ENCODE assay signal across 8 cellular contexts in genomic region chr1:40507973-40508372, GRCh38. TPM values are rescaled to one million over a fixed set of nuclear protein-coding genes. Genes with fewer than 3 reads are reported as not detected.
A peak's percentile ranks its signal among the peaks of the same experiment; 100 is the strongest.
DNase-seq lines count a peak whose midpoint lies in the region; ATAC-seq and TF ChIP-seq lines count a peak whose summit lies in the region.

No MANE protein-coding gene starts in this region.

- TF ChIP-seq POLR2A in spleen (IDR thresholded peaks at IDR 0.05) = no peak

- H3K27ac ChIP-seq in spleen = peak overlapping the region; percentile 56 to 85 (median 80)

- DNase-seq in HFF-Myc (ENCODE audit: extremely low read depth, low read depth) (no peak), spleen (no peak), NCI-H1436 treated with DMSO at 0.1 percent for 48 hours (lab: John Stamatoyannopoulos, UW) (no peak), NCI-H510A treated with DMSO at 0.1 percent for 48 hours (lab: John Stamatoyannopoulos, UW) (no peak)
- DNase-seq in activated T-helper 1 cell treated with anti-CD3 and anti-CD28 coated beads, Interleukin-12 subunit alpha, Interleukin-12 subunit beta, Interleukin-2, Interleukin-4 antibody, amounts not matched to agents 30 ng/mL and 10 ng/mL and 1 ng/mL, durations not matched to agents 14 hours and 24 hours and 36 hours (ENCODE audit: low spot score) = no peak
- DNase-seq in activated CD4-positive, CD25-positive, alpha-beta regulatory T cell treated with anti-CD3 and anti-CD28 coated beads, Interleukin-2, amount 50 U/mL, for 72 hours = no peak

- no peaks in the 10 kb centered on the region for H3K4me1 ChIP-seq in iPS-15b (ENCODE audit: control insufficient read depth, insufficient read depth, low read length)
- H3K4me1 ChIP-seq in spleen = peaks cover 0 to 30% (median 18%) of the 10 kb centered on the region in 6 donors

- TF ChIP-seq CTCF in HFF-Myc (IDR thresholded peaks at IDR 0.05; ENCODE audit: low read depth, low read length, missing control alignments) (no peak), spleen (IDR thresholded peaks at IDR 0.05 in 8 of 11, conservative IDR thresholded peaks at IDR 0.05 in 3 of 11) (no peak)

- H3K4me3 Mint-ChIP-seq in activated T-helper 1 cell treated with anti-CD3 and anti-CD28 coated beads, Interleukin-12 subunit alpha, Interleukin-12 subunit beta, Interleukin-2, Interleukin-4 antibody, amounts not matched to agents 30 ng/mL and 10 ng/mL and 1 ng/mL, durations not matched to agents 14 hours and 24 hours and 36 hours = peak overlapping the region; percentile 82

- H3K27me3 Mint-ChIP-seq in activated T-helper 1 cell treated with anti-CD3 and anti-CD28 coated beads, Interleukin-12 subunit alpha, Interleukin-12 subunit beta, Interleukin-2, Interleukin-4 antibody, amounts not matched to agents 30 ng/mL and 10 ng/mL and 1 ng/mL, durations not matched to agents 14 hours and 24 hours and 36 hours (ENCODE audit: insufficient read depth) = no peaks in the 10 kb centered on the region

- no peaks in the 10 kb centered on the region for H3K9me3 ChIP-seq in iPS-15b (ENCODE audit: control insufficient read depth, insufficient read depth, low read length)
- peaks cover 0 to 62% (median 46%) of the 10 kb centered on the region in 8 donors for H3K9me3 ChIP-seq in spleen

- 59 to 61% (median 60%) methylated on average over 6 of the region's 6 CpGs for WGBS in spleen, 5 donors

- ATAC-seq in GM21381 (IDR thresholded peaks at IDR 0.05; ENCODE audit: unreplicated experiment) = no peak

- H3K36me3 Mint-ChIP-seq in activated T-helper 1 cell treated with anti-CD3 and anti-CD28 coated beads, Interleukin-12 subunit alpha, Interleukin-12 subunit beta, Interleukin-2, Interleukin-4 antibody, amounts not matched to agents 30 ng/mL and 10 ng/mL and 1 ng/mL, durations not matched to agents 14 hours and 24 hours and 36 hours (ENCODE audit: low read depth) = peaks cover 40% of the 10 kb centered on the region

- H3K27me3 ChIP-seq in iPS-15b (ENCODE audit: control insufficient read depth, insufficient read depth, low read length) (peaks cover 11% of the 10 kb centered on the region), spleen (replicated peaks in 1 of 7) (no peaks in the 10 kb centered on the region)

- H3K4me3 ChIP-seq in HFF-Myc (replicated peaks; ENCODE audit: low read depth, low read length) (peak overlapping the region; percentile 72), iPS-15b (ENCODE audit: low read depth, low read length) (peak overlapping the region; percentile 78), spleen (peak overlapping the region; percentile 28 to 87 (median 67))

- H3K27ac Mint-ChIP-seq in activated T-helper 1 cell treated with anti-CD3 and anti-CD28 coated beads, Interleukin-12 subunit alpha, Interleukin-12 subunit beta, Interleukin-2, Interleukin-4 antibody, amounts not matched to agents 30 ng/mL and 10 ng/mL and 1 ng/mL, durations not matched to agents 14 hours and 24 hours and 36 hours = peak overlapping the region; percentile 76

- no peaks in the 10 kb centered on the region for H3K36me3 ChIP-seq in iPS-15b (ENCODE audit: control insufficient read depth, insufficient read depth, low read length)
- peaks cover 0 to 41% (median 0%) of the 10 kb centered on the region in 6 donors for H3K36me3 ChIP-seq in spleen

- intact Hi-C loops in activated T-helper 1 cell treated with anti-CD3 and anti-CD28 coated beads, Interleukin-12 subunit alpha, Interleukin-12 subunit beta, Interleukin-2, Interleukin-4 antibody, amounts not matched to agents 30 ng/mL and 10 ng/mL and 1 ng/mL, durations not matched to agents 14 hours and 24 hours and 36 hours (cut with micrococcal nuclease) = loop anchor here (1.0 kb wide), 3 partner anchors 23 to 57 kb away; partner anchors contain the start of gene ZNF684
- intact Hi-C loops in spleen (cut with DNase I; ENCODE audit: low total_unique reads) = no loop called here

- no peak overlapping the region for H3K9ac ChIP-seq in iPS-15b (ENCODE audit: low read depth, low read length)

- H3K9me3 Mint-ChIP-seq in activated T-helper 1 cell treated with anti-CD3 and anti-CD28 coated beads, Interleukin-12 subunit alpha, Interleukin-12 subunit beta, Interleukin-2, Interleukin-4 antibody, amounts not matched to agents 30 ng/mL and 10 ng/mL and 1 ng/mL, durations not matched to agents 14 hours and 24 hours and 36 hours = peaks cover 54% of the 10 kb centered on the region

- H3K4me1 Mint-ChIP-seq in activated T-helper 1 cell treated with anti-CD3 and anti-CD28 coated beads, Interleukin-12 subunit alpha, Interleukin-12 subunit beta, Interleukin-2, Interleukin-4 antibody, amounts not matched to agents 30 ng/mL and 10 ng/mL and 1 ng/mL, durations not matched to agents 14 hours and 24 hours and 36 hours (ENCODE audit: low read depth) = peaks cover 13% of the 10 kb centered on the region

RNA-seq across cellular contexts. Expression of gene EXO5, which starts 0.6 kb away (rescaled TPM):
- 18.2 and 18.3 TPM in 2 replicates for total RNA-seq in activated T-helper 1 cell treated with anti-CD3 and anti-CD28 coated beads, Interleukin-12 subunit alpha, Interleukin-12 subunit beta, Interleukin-2, Interleukin-4 antibody, amounts not matched to agents 30 ng/mL and 10 ng/mL and 1 ng/mL, durations not matched to agents 14 hours and 24 hours and 36 hours
- total RNA-seq in spleen = 10 to 100 TPM in 3 of 7 donors, 1 to 10 TPM in 4; 7.2 to 13.5 (median 9.1) TPM
- 1 to 10 TPM; 6.2 to 8.0 (median 7.7) TPM for polyA plus RNA-seq in spleen

RNA-seq across cellular contexts. Expression of gene ZNF684, which starts 23.5 kb away (rescaled TPM):
- 4.9 and 6.0 TPM in 2 replicates for total RNA-seq in activated T-helper 1 cell treated with anti-CD3 and anti-CD28 coated beads, Interleukin-12 subunit alpha, Interleukin-12 subunit beta, Interleukin-2, Interleukin-4 antibody, amounts not matched to agents 30 ng/mL and 10 ng/mL and 1 ng/mL, durations not matched to agents 14 hours and 24 hours and 36 hours
- total RNA-seq in spleen = 1 to 10 TPM; 4.5 to 8.5 (median 5.2) TPM
- polyA plus RNA-seq in spleen = 1 to 10 TPM; 3.4 to 4.2 (median 4.1) TPM

RNA-seq across cellular contexts. Expression of gene ZFP69, which starts 30.9 kb away (rescaled TPM):
- total RNA-seq in activated T-helper 1 cell treated with anti-CD3 and anti-CD28 coated beads, Interleukin-12 subunit alpha, Interleukin-12 subunit beta, Interleukin-2, Interleukin-4 antibody, amounts not matched to agents 30 ng/mL and 10 ng/mL and 1 ng/mL, durations not matched to agents 14 hours and 24 hours and 36 hours = 3.9 and 4.0 TPM in 2 replicates
- 1 to 10 TPM; 2.6 to 6.6 (median 3.8) TPM for total RNA-seq in spleen
- 1 to 10 TPM; 4.2 to 5.0 (median 4.4) TPM for polyA plus RNA-seq in spleen

RNA-seq across cellular contexts. Expression of gene ZFP69B, which starts 57.7 kb away (rescaled TPM):
- total RNA-seq in activated T-helper 1 cell treated with anti-CD3 and anti-CD28 coated beads, Interleukin-12 subunit alpha, Interleukin-12 subunit beta, Interleukin-2, Interleukin-4 antibody, amounts not matched to agents 30 ng/mL and 10 ng/mL and 1 ng/mL, durations not matched to agents 14 hours and 24 hours and 36 hours = 5.1 and 5.8 TPM in 2 replicates
- total RNA-seq in spleen = 1 to 10 TPM; 1.9 to 5.0 (median 2.6) TPM
- 1 to 10 TPM in 1 of 3 donors, under 1 TPM in 2; 0.80 to 1.0 (median 0.96) TPM for polyA plus RNA-seq in spleen
